Comparison of ENCODE assay signal across 20 cellular contexts in genomic region chr11:118884613-118885274, GRCh38. TPM values are rescaled to one million over a fixed set of nuclear protein-coding genes. Genes with fewer than 3 reads are reported as not detected.
DNase-seq lines count a peak whose midpoint lies in the region; ATAC-seq and TF ChIP-seq lines count a peak whose summit lies in the region.
"Had no signal": no experiment of that assay in that cellular context is flagged by ENCODE, and none has a peak within 500 bp of the region (broad histone marks: within the 10 kb centered on the region; RNA-seq: fewer than 3 reads in every experiment).

No MANE protein-coding gene starts in this region.

- H3K18ac ChIP-seq in IMR-90 (ENCODE audit: low read depth, low read length), result no peak overlapping the region

- H3K4me1 Mint-ChIP-seq in CD8-positive, alpha-beta memory T cell, result peaks cover 53 to 78% (median 60%) of the 10 kb centered on the region in 3 donors
- H3K4me1 Mint-ChIP-seq in activated naive CD8-positive, alpha-beta T cell treated with anti-CD3 and anti-CD28 coated beads, Interleukin-2, amount 50 U/mL, for 24 hours, result peaks cover 68% of the 10 kb centered on the region
- H3K4me1 Mint-ChIP-seq in neural crest cell, result peaks cover 15% of the 10 kb centered on the region

- H3K36me3 Mint-ChIP-seq in CD8-positive, alpha-beta memory T cell, result peaks cover 0 to 4% (median 3%) of the 10 kb centered on the region in 3 donors
- peaks cover 4% of the 10 kb centered on the region for H3K36me3 Mint-ChIP-seq in activated naive CD8-positive, alpha-beta T cell treated with anti-CD3 and anti-CD28 coated beads, Interleukin-2, amount 50 U/mL, for 24 hours (ENCODE audit: low read depth)
- no peaks in the 10 kb centered on the region for H3K36me3 Mint-ChIP-seq in neural crest cell (ENCODE audit: low read depth)

- H3K9me3 Mint-ChIP-seq in CD8-positive, alpha-beta memory T cell, result no peaks in the 10 kb centered on the region
- no peaks in the 10 kb centered on the region for H3K9me3 Mint-ChIP-seq in activated naive CD8-positive, alpha-beta T cell treated with anti-CD3 and anti-CD28 coated beads, Interleukin-2, amount 50 U/mL, for 24 hours
- no peaks in the 10 kb centered on the region for H3K9me3 Mint-ChIP-seq in neural crest cell
- H3K9me3 Mint-ChIP-seq: HFFc6 had no signal

- no peak overlapping the region for H2BK15ac ChIP-seq in IMR-90 (ENCODE audit: low read depth, low read length)

- H2BK120ac ChIP-seq in IMR-90 (ENCODE audit: low read depth, low read length), result no peak overlapping the region

- H3K4me2 ChIP-seq in IMR-90 (ENCODE audit: low read depth, low read length), result no peak overlapping the region

- CTCF ChIA-PET in CD8-positive, alpha-beta memory T cell (lab: Charles Lee), result interaction anchor here (0.8 to 2.2 kb wide), 4 partner anchors 11 to 92 kb away, joined by 3 to 10 read pairs (median 8); no protein-coding TSS in a partner anchor
- CTCF ChIA-PET in IMR-90 (lab: Yijun Ruan, JAX), result no interaction called here

- H3K27ac Mint-ChIP-seq in CD8-positive, alpha-beta memory T cell, result peak overlapping the region in 6 of 8 donors; percentile 44 to 89 (median 71)
- H3K27ac Mint-ChIP-seq in activated naive CD8-positive, alpha-beta T cell treated with anti-CD3 and anti-CD28 coated beads, Interleukin-2, amount 50 U/mL, for 24 hours, result peak overlapping the region; percentile 87
- peak overlapping the region; percentile 35 for H3K27ac Mint-ChIP-seq in neural crest cell (ENCODE audit: unreplicated experiment)
- H3K27ac Mint-ChIP-seq: HFFc6 had no signal

- no peak overlapping the region for H4K91ac ChIP-seq in IMR-90 (ENCODE audit: insufficient read depth, low read depth, low read length)

- in situ Hi-C loops in IMR-90 (cut with MboI; ENCODE audit: low sequenced_read_pairs), result no loop called here

- ATAC-seq in IMR-90 (ENCODE audit: low read depth) (no peak), upper lobe of right lung (no peak), GM18909 (IDR thresholded peaks at IDR 0.05; ENCODE audit: poor library complexity, unreplicated experiment) (no peak)
- no peak for ATAC-seq in activated naive CD8-positive, alpha-beta T cell treated with anti-CD3 and anti-CD28 coated beads, Interleukin-2, amount 50 U/mL, for 24 hours
- ATAC-seq: heart left ventricle had no signal

- H3K9ac ChIP-seq in IMR-90 (ENCODE audit: low read depth, low read length), result no peak overlapping the region

- TF ChIP-seq RAD21 in IMR-90 (IDR thresholded peaks at IDR 0.05; ENCODE audit: low read length), result no peak

- POLR2A ChIA-PET in CD8-positive, alpha-beta memory T cell (lab: Charles Lee), result interaction anchor here (0.7 to 2.5 kb wide), 3 partner anchors 8 to 93 kb away, joined by 3 to 9 read pairs (median 4); partner anchors contain the start of gene DDX6
- POLR2A ChIA-PET in IMR-90 (lab: Charles Lee; ENCODE audit: unreplicated experiment), result interaction anchor here (0.5 kb wide), 1 partner anchor 96 kb away, joined by 3 read pairs; no protein-coding TSS in a partner anchor

- intact Hi-C loops in IMR-90 (cut with micrococcal nuclease), result no loop called here
- intact Hi-C loops in upper lobe of right lung (cut with DNase I), result no loop called here

- H3K9me3 ChIP-seq in CD8-positive, alpha-beta memory T cell (ENCODE audit: low read length), result no peaks in the 10 kb centered on the region
- no peaks in the 10 kb centered on the region for H3K9me3 ChIP-seq in IMR-90 (ENCODE audit: control insufficient read depth, insufficient read depth, low read length)
- no peaks in the 10 kb centered on the region for H3K9me3 ChIP-seq in upper lobe of right lung
- H3K9me3 ChIP-seq in SJCRH30 (replicated peaks), result no peaks in the 10 kb centered on the region
- H3K9me3 ChIP-seq: heart left ventricle, neutrophil, right atrium auricular region, transverse colon had no signal

- peak overlapping the region; percentile 21 for H3K27ac ChIP-seq in CD8-positive, alpha-beta memory T cell (ENCODE audit: low read depth, low read length)
- H3K27ac ChIP-seq in IMR-90 (ENCODE audit: insufficient read depth, low read length), result no peak overlapping the region
- H3K27ac ChIP-seq in upper lobe of right lung, result no peak overlapping the region
- no peak overlapping the region for H3K27ac ChIP-seq in SJCRH30
- H3K27ac ChIP-seq: neutrophil, right atrium auricular region had no signal

- TF ChIP-seq POLR2A in IMR-90 (IDR thresholded peaks at IDR 0.05; ENCODE audit: low read depth, low read length), result no peak

- no peak overlapping the region for H3K4ac ChIP-seq in IMR-90 (ENCODE audit: low read depth, low read length)

- DNase-seq in CD8-positive, alpha-beta memory T cell, result peak in 1 of 5 donors; percentile 40
- no peak for DNase-seq in IMR-90
- DNase-seq in activated naive CD8-positive, alpha-beta T cell treated with anti-CD3 and anti-CD28 coated beads, Interleukin-2, amount 50 U/mL, for 24 hours, result no peak
- no peak for DNase-seq in neural crest cell (ENCODE audit: low read depth, low spot score)
- DNase-seq in upper lobe of right lung, result no peak
- no peak for DNase-seq in SJCRH30
- no peak for DNase-seq in HPDE6-E6E7 (ENCODE audit: extremely low spot score)
- DNase-seq: effector CD8-positive, alpha-beta T cell; heart left ventricle; HFFc6; NCI-H2029; NCI-H524 treated with DMSO at 0.1 percent for 48 hours; stimulated activated CD4-positive, alpha-beta T cell treated with anti-CD3 and anti-CD28 coated beads, Interleukin-1b, Interleukin-23, amount 100 ng/mL, for 48 hours; transverse colon had no signal

- BruUV-seq in IMR-90 (replicated peaks; lab: Mats Ljungman, UMichigan), result no TSS peak

- H3K4me3 ChIP-seq in CD8-positive, alpha-beta memory T cell (ENCODE audit: low read length), result no peak overlapping the region
- H3K4me3 ChIP-seq in IMR-90 (ENCODE audit: insufficient read depth, low read depth, low read length), result no peak overlapping the region
- no peak overlapping the region for H3K4me3 ChIP-seq in upper lobe of right lung
- no peak overlapping the region for H3K4me3 ChIP-seq in SJCRH30
- H3K4me3 ChIP-seq: right atrium auricular region, transverse colon had no signal

- H4K20me1 ChIP-seq in IMR-90 (ENCODE audit: insufficient read depth, low read length), result no peaks in the 10 kb centered on the region

- H2AK9ac ChIP-seq in IMR-90 (replicated peaks; ENCODE audit: low read depth, low read length, poor library complexity), result peak overlapping the region; percentile 9

- H3K27me3 Mint-ChIP-seq in CD8-positive, alpha-beta memory T cell, result no peaks in the 10 kb centered on the region
- H3K27me3 Mint-ChIP-seq in activated naive CD8-positive, alpha-beta T cell treated with anti-CD3 and anti-CD28 coated beads, Interleukin-2, amount 50 U/mL, for 24 hours, result no peaks in the 10 kb centered on the region
- peaks cover 4% of the 10 kb centered on the region for H3K27me3 Mint-ChIP-seq in neural crest cell (ENCODE audit: low read depth)

- H4K8ac ChIP-seq in IMR-90 (ENCODE audit: low read depth in 2 of 2, low read length in 2 of 2), result no peak overlapping the region

- no peak overlapping the region for H3K23ac ChIP-seq in IMR-90 (ENCODE audit: low read depth, low read length)

- H3K9me1 ChIP-seq in IMR-90 (ENCODE audit: insufficient read depth, low read length), result peaks cover 17% of the 10 kb centered on the region

- H4K5ac ChIP-seq in IMR-90 (ENCODE audit: low read depth, low read length), result no peak overlapping the region

- dilution Hi-C loops in IMR-90 (cut with HindIII; ENCODE audit: low sequenced_read_pairs, unreplicated experiment), result no loop called here

- no peak overlapping the region for H2AFZ ChIP-seq in IMR-90 (replicated peaks; ENCODE audit: low read length, poor library complexity)

- no peak overlapping the region for H3K56ac ChIP-seq in IMR-90 (ENCODE audit: extremely low read depth, insufficient read depth, low read length)

- H3K4me1 ChIP-seq in CD8-positive, alpha-beta memory T cell (ENCODE audit: insufficient read depth, low read length), result peaks cover 72% of the 10 kb centered on the region
- H3K4me1 ChIP-seq in IMR-90 (ENCODE audit: control insufficient read depth, insufficient read depth, low read length) (peaks cover 14% of the 10 kb centered on the region), upper lobe of right lung (peaks cover 22% of the 10 kb centered on the region), SJCRH30 (no peaks in the 10 kb centered on the region)

- H3K36me3 ChIP-seq in CD8-positive, alpha-beta memory T cell (ENCODE audit: insufficient read depth, low read length), result no peaks in the 10 kb centered on the region
- H3K36me3 ChIP-seq in IMR-90 (ENCODE audit: control insufficient read depth, insufficient read depth, low read length), result no peaks in the 10 kb centered on the region
- H3K36me3 ChIP-seq in upper lobe of right lung, result no peaks in the 10 kb centered on the region
- no peaks in the 10 kb centered on the region for H3K36me3 ChIP-seq in SJCRH30
- H3K36me3 ChIP-seq: heart left ventricle, neutrophil, right atrium auricular region, transverse colon had no signal

- H3K79me1 ChIP-seq in IMR-90 (ENCODE audit: low read depth in 1 of 2, low read length in 2 of 2), result peaks cover 0 to 7% of the 10 kb centered on the region in 2 experiments; a peak in 2 of 4 replicates

- TF ChIP-seq CTCF in IMR-90 (conservative IDR thresholded peaks at IDR 0.05; ENCODE audit: low read depth, low read length), result no peak
- TF ChIP-seq CTCF in neural crest cell (conservative IDR thresholded peaks at IDR 0.05), result no peak
- TF ChIP-seq CTCF in upper lobe of right lung (IDR thresholded peaks at IDR 0.05), result no peak

- no peaks in the 10 kb centered on the region for H3K27me3 ChIP-seq in CD8-positive, alpha-beta memory T cell (ENCODE audit: insufficient read depth, low read length, poor library complexity, severe bottlenecking)
- H3K27me3 ChIP-seq in IMR-90 (ENCODE audit: control insufficient read depth, insufficient read depth, low read length), result no peaks in the 10 kb centered on the region
- no peaks in the 10 kb centered on the region for H3K27me3 ChIP-seq in upper lobe of right lung
- no peaks in the 10 kb centered on the region; the same call in 1 of the 2 replicates for H3K27me3 ChIP-seq in SJCRH30
- H3K27me3 ChIP-seq: heart left ventricle, neutrophil, right atrium auricular region, transverse colon had no signal

- no CpG with 5 or more reads among the region's 12 CpGs for WGBS in IMR-90 (ENCODE audit: extremely low coverage in 2 of 2, insufficient read length in 1 of 2), 2 experiments

- no peak overlapping the region for H2BK5ac ChIP-seq in IMR-90 (ENCODE audit: low read depth, low read length, poor library complexity, severe bottlenecking)

- H3K14ac ChIP-seq in IMR-90 (replicated peaks; ENCODE audit: low read depth, low read length), result no peak overlapping the region

- no peak overlapping the region for H2BK20ac ChIP-seq in IMR-90 (ENCODE audit: low read depth, low read length)

- peak overlapping the region; percentile 54 to 80 (median 75) for H3K4me3 Mint-ChIP-seq in CD8-positive, alpha-beta memory T cell
- H3K4me3 Mint-ChIP-seq in activated naive CD8-positive, alpha-beta T cell treated with anti-CD3 and anti-CD28 coated beads, Interleukin-2, amount 50 U/mL, for 24 hours, result peak overlapping the region; percentile 59
- H3K4me3 Mint-ChIP-seq in neural crest cell, result no peak overlapping the region
- H3K4me3 Mint-ChIP-seq: HFFc6 had no signal

- H2AK5ac ChIP-seq in IMR-90 (ENCODE audit: low read depth, low read length), result no peak overlapping the region

RNA-seq across cellular contexts. Expression of gene CXCR5, which starts 1.1 kb away (rescaled TPM):
- 1 to 10 TPM; 5.8 to 6.3 TPM for total RNA-seq in CD8-positive, alpha-beta memory T cell
- 4.5 TPM for polyA plus RNA-seq in CD8-positive, alpha-beta memory T cell
- total RNA-seq in IMR-90 (2012; rRNA removed) (not detected in 2 replicates), neural crest cell (not detected in 2 replicates), upper lobe of right lung (not detected)
- not detected in 2 replicates for polyA plus RNA-seq in IMR-90 (2012; rRNA removed)
- polyA plus RNA-seq in IMR-90 (2012; cell fraction: cytosol; rRNA removed), result not detected in 2 replicates
- 0.02 TPM in 1 of 2 replicates, not detected in the other for polyA plus RNA-seq in IMR-90 (2012; cell fraction: nucleus; rRNA removed; ENCODE audit: low replicate concordance)
- not detected in 2 replicates for total RNA-seq in SJCRH30 (2014; rRNA removed; shearing (Covaris generic))
- total RNA-seq: cardiac septum, fibroblast of lung, mesenteric fat pad had no signal
- polyA plus RNA-seq: fibroblast of lung had no signal

RNA-seq across cellular contexts. Expression of gene BCL9L, which starts 41.0 kb away (rescaled TPM):
- 10 to 100 TPM; 39.6 to 42.8 TPM for total RNA-seq in CD8-positive, alpha-beta memory T cell
- polyA plus RNA-seq in CD8-positive, alpha-beta memory T cell, result 9.1 TPM
- total RNA-seq in IMR-90 (2012; rRNA removed), result 1.7 and 2.3 TPM in 2 replicates
- 17.0 and 21.5 TPM in 2 replicates for polyA plus RNA-seq in IMR-90 (2012; rRNA removed)
- 11.8 and 20.1 TPM in 2 replicates for polyA plus RNA-seq in IMR-90 (2012; cell fraction: cytosol; rRNA removed)
- 30.5 and 55.8 TPM in 2 replicates for polyA plus RNA-seq in IMR-90 (2012; cell fraction: nucleus; rRNA removed; ENCODE audit: low replicate concordance)
- 19.2 and 21.2 TPM in 2 replicates for total RNA-seq in neural crest cell
- 62.5 TPM for total RNA-seq in upper lobe of right lung
- 2.2 and 4.3 TPM in 2 replicates for total RNA-seq in SJCRH30 (2014; rRNA removed; shearing (Covaris generic))

Comparison
In these comparisons a context has a peak if more than half of its experiments do, and no peak if none do; other contexts are left out.
1. H3K27ac Mint-ChIP-seq: peak in every context shown above with its lines; median percentile 87 in activated naive CD8-positive, alpha-beta T cell treated with anti-CD3 and anti-CD28 coated beads, Interleukin-2, amount 50 U/mL, for 24 hours; 71 in CD8-positive, alpha-beta memory T cell; 35 in neural crest cell.